27 cellular contexts compared by ENCODE assay signal in the genomic region with DNA sequence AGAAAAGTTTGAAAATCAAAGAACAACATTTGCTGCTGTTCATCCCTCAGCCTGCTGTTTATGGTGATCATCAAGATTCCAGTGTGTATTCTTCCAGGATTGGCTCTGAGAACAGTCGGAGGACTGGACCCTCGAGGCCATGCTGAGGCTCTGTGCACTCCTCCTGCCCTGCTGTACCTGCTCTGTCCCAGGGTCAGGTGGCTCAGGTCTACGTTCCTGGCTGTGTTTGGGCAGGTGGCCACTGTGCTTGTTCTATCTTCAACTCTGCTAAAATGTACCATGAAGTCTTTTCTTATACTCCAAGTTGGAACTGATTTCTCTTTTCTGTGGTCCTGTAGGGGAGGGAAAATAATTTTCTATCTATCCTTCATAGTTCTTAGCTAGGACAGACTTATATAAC.
"Had no signal": no experiment of that assay in that cellular context is flagged by ENCODE, and none has a peak within 500 bp of the region (broad histone marks: within the 10 kb centered on the region; RNA-seq: fewer than 3 reads in every experiment).

No MANE protein-coding gene starts in this region.

- H3K27me3 ChIP-seq: colonic mucosa, right lobe of liver, tibial nerve, upper lobe of right lung, uterus had no signal

- ATAC-seq: left lobe of liver; mucosa of descending colon; natural killer cell treated with Interleukin-12 subunit alpha and Interleukin-12 subunit beta and Interleukin-15 and Interleukin-18, amount 100 ng/mL, for 72 hours; right lobe of liver; stimulated activated naive B cell treated with anti-CD40 and anti-IgM and Interleukin-4, amounts not matched to agents 10 μg/mL and 1 μg/mL and 100 μg/mL, for 72 hours; upper lobe of right lung had no signal

- H3K27me3 Mint-ChIP-seq: dendritic cell treated with granulocyte-macrophage colony-stimulating factor and Interleukin-4, amounts not matched to agents 40 ng/mL and 50 ng/mL, for 4 days; natural killer cell treated with Interleukin-12 subunit alpha and Interleukin-12 subunit beta and Interleukin-15 and Interleukin-18, amount 100 ng/mL, for 72 hours had no signal

- H3K9me3 ChIP-seq: colonic mucosa, mucosa of descending colon, right lobe of liver, thoracic aorta, tibial nerve, upper lobe of right lung, uterus had no signal

- H3K36me3 ChIP-seq: colonic mucosa, right lobe of liver, thoracic aorta, tibial nerve, upper lobe of right lung, uterus had no signal

- H3K4me1 Mint-ChIP-seq: memory B cell; naive B cell; stimulated activated naive B cell treated with anti-CD40 and anti-IgM and Interleukin-4, amounts not matched to agents 10 μg/mL and 1 μg/mL and 100 μg/mL, for 72 hours had no signal

- H3K4me3 ChIP-seq: colonic mucosa, lung, mucosa of descending colon, right lobe of liver, thoracic aorta, tibial nerve, upper lobe of right lung, uterus had no signal

- FAIRE-seq: endometrium, frontal cortex, kidney, small intestine had no signal

- H3K27ac ChIP-seq: colonic mucosa, right lobe of liver, thoracic aorta, tibial nerve, upper lobe of right lung, uterus had no signal

- H3K36me3 Mint-ChIP-seq: memory B cell; mesothelial cell of epicardium; naive B cell; natural killer cell treated with Interleukin-12 subunit alpha and Interleukin-12 subunit beta and Interleukin-15 and Interleukin-18, amount 100 ng/mL, for 72 hours; stimulated activated naive B cell treated with anti-CD40 and anti-IgM and Interleukin-4, amounts not matched to agents 10 μg/mL and 1 μg/mL and 100 μg/mL, for 72 hours had no signal

- H3K4me3 Mint-ChIP-seq: dendritic cell treated with granulocyte-macrophage colony-stimulating factor and Interleukin-4, amounts not matched to agents 40 ng/mL and 50 ng/mL, for 4 days; memory B cell; mesothelial cell of epicardium; naive B cell; natural killer cell treated with Interleukin-12 subunit alpha and Interleukin-12 subunit beta and Interleukin-15 and Interleukin-18, amount 100 ng/mL, for 72 hours; neural crest cell; stimulated activated naive B cell treated with anti-CD40 and anti-IgM and Interleukin-4, amounts not matched to agents 10 μg/mL and 1 μg/mL and 100 μg/mL, for 72 hours; stimulated activated naive CD8-positive, alpha-beta T cell treated with anti-CD3 and anti-CD28 coated beads, Interleukin-15, Interleukin-2, amounts not matched to agents 100 ng/mL and 50 ng/mL, for 24 hours had no signal

- H3K27ac Mint-ChIP-seq: dendritic cell treated with granulocyte-macrophage colony-stimulating factor and Interleukin-4, amounts not matched to agents 40 ng/mL and 50 ng/mL, for 4 days; memory B cell; mesothelial cell of epicardium; natural killer cell treated with Interleukin-12 subunit alpha and Interleukin-12 subunit beta and Interleukin-15 and Interleukin-18, amount 100 ng/mL, for 72 hours; stimulated activated naive B cell treated with anti-CD40 and anti-IgM and Interleukin-4, amounts not matched to agents 10 μg/mL and 1 μg/mL and 100 μg/mL, for 72 hours; stimulated activated naive CD8-positive, alpha-beta T cell treated with anti-CD3 and anti-CD28 coated beads, Interleukin-15, Interleukin-2, amounts not matched to agents 100 ng/mL and 50 ng/mL, for 24 hours had no signal

- DNase-seq: colonic mucosa; effector memory CD4-positive, alpha-beta T cell; head of caudate nucleus; kidney; mucosa of descending colon; naive B cell; nucleus accumbens; posterior cingulate gyrus; right lobe of liver; small intestine; stimulated activated CD4-positive, alpha-beta T cell treated with anti-CD3 and anti-CD28 coated beads, Interleukin-15, amount 100 ng/mL, for 24 hours; stimulated activated CD4-positive, alpha-beta T cell treated with anti-CD3 and anti-CD28 coated beads, Interleukin-2, amount 100 ng/mL, for 48 hours; stimulated activated naive B cell treated with anti-CD40 and anti-IgM and Interleukin-4, amounts not matched to agents 10 μg/mL and 1 μg/mL and 100 μg/mL, for 72 hours; upper lobe of right lung; uterus had no signal

- H3K4me1 ChIP-seq: colonic mucosa, right lobe of liver, upper lobe of right lung, uterus had no signal
